ENCODE assay signal across 8 cellular contexts in genomic region chr17:70394833-70395232, GRCh38.
"Had no signal": no experiment of that assay in that cellular context is flagged by ENCODE, and none has a peak within 500 bp of the region (broad histone marks: within the 10 kb centered on the region; RNA-seq: fewer than 3 reads in every experiment).

No MANE protein-coding gene starts in this region.

- H3K9ac ChIP-seq: GM23248 had no signal

- H3K4me3 ChIP-seq: GM23248, HAP-1, K562 had no signal

- H2AFZ ChIP-seq: GM23248 had no signal

- H3K9me3 ChIP-seq: HAP-1 had no signal

- H3K4me1 ChIP-seq: HAP-1 had no signal

- H3K27ac ChIP-seq: GM23248 had no signal

- ATAC-seq: HCT116, K562 had no signal

- DNase-seq: GM23248, GOT3, H7, HFFc6, IMR-90 had no signal

- H3K36me3 ChIP-seq: HAP-1 had no signal
